8 cellular contexts compared by ENCODE assay signal in genomic region chr7:1175967-1176851, GRCh38. TPM values are rescaled to one million over a fixed set of nuclear protein-coding genes. Genes with fewer than 3 reads are reported as not detected.
A peak's percentile ranks its signal among the peaks of the same experiment; 100 is the strongest.
DNase-seq lines count a peak whose midpoint lies in the region; ATAC-seq and TF ChIP-seq lines count a peak whose summit lies in the region.

No MANE protein-coding gene starts in this region.

- peaks cover 6% of the 10 kb centered on the region for H3K9me3 Mint-ChIP-seq in activated CD4-positive, alpha-beta memory T cell treated with anti-CD3 and anti-CD28 coated beads, Interleukin-2, amount 10 ng/mL, durations not matched to agents 7 days and 5 days
- H3K9me3 Mint-ChIP-seq in mesothelial cell of epicardium, result peaks cover 8% of the 10 kb centered on the region

- ATAC-seq in HG03097 (IDR thresholded peaks at IDR 0.05; ENCODE audit: low FRiP score, unreplicated experiment) (peak; percentile 66), HG03521 (IDR thresholded peaks at IDR 0.05; ENCODE audit: unreplicated experiment) (no peak)

- H3K36me3 Mint-ChIP-seq in activated CD4-positive, alpha-beta memory T cell treated with anti-CD3 and anti-CD28 coated beads, Interleukin-2, amount 10 ng/mL, durations not matched to agents 7 days and 5 days (ENCODE audit: low read depth), result no peaks in the 10 kb centered on the region
- H3K36me3 Mint-ChIP-seq in mesothelial cell of epicardium, result no peaks in the 10 kb centered on the region

- peaks cover 11% of the 10 kb centered on the region for H3K27me3 Mint-ChIP-seq in activated CD4-positive, alpha-beta memory T cell treated with anti-CD3 and anti-CD28 coated beads, Interleukin-2, amount 10 ng/mL, durations not matched to agents 7 days and 5 days
- peaks cover 12% of the 10 kb centered on the region for H3K27me3 Mint-ChIP-seq in mesothelial cell of epicardium (ENCODE audit: low read depth)

- peak; percentile 96 for TF ChIP-seq CTCF in mesothelial cell of epicardium (IDR thresholded peaks at IDR 0.05; ENCODE audit: unreplicated experiment)

- peak overlapping the region; percentile 78 for H3K27ac Mint-ChIP-seq in activated CD4-positive, alpha-beta memory T cell treated with anti-CD3 and anti-CD28 coated beads, Interleukin-2, amount 10 ng/mL, durations not matched to agents 7 days and 5 days
- H3K27ac Mint-ChIP-seq in mesothelial cell of epicardium, result no peak overlapping the region

- CTCF ChIA-PET in activated CD4-positive, alpha-beta memory T cell treated with anti-CD3 and anti-CD28 coated beads, Interleukin-2, amount 10 ng/mL, durations not matched to agents 7 days and 5 days (lab: Charles Lee), result interaction anchor here (0.8 to 5.5 kb wide), 19 partner anchors 7 to 345 kb away, joined by 3 to 55 read pairs (median 5); partner anchors contain the start of genes COX19, GPER1 and ZFAND2A

- DNase-seq in ELR (ENCODE audit: low read depth), result peak; percentile 84
- DNase-seq in NCI-H82 treated with DMSO at 0.1 percent for 48 hours (lab: John Stamatoyannopoulos, UW; ENCODE audit: unreplicated experiment), result peak; percentile 16
- peak; percentile 86 for DNase-seq in activated CD4-positive, alpha-beta memory T cell treated with anti-CD3 and anti-CD28 coated beads, Interleukin-2, amount 10 ng/mL, durations not matched to agents 7 days and 5 days
- DNase-seq in effector CD8-positive, alpha-beta T cell (lab: John Stamatoyannopoulos, UW), result peak; percentile 73
- peak; percentile 70 to 96 for DNase-seq in mesothelial cell of epicardium (ENCODE audit: low spot score in 2 of 2, unreplicated experiment in 2 of 2)
- DNase-seq in stimulated activated CD8-positive, alpha-beta memory T cell treated with anti-CD3 and anti-CD28 coated beads, Interleukin-15, amount 100 ng/mL, for 4 hours (ENCODE audit: low read depth in 2 of 2), result peak; percentile 34 to 46

- H3K4me1 Mint-ChIP-seq in activated CD4-positive, alpha-beta memory T cell treated with anti-CD3 and anti-CD28 coated beads, Interleukin-2, amount 10 ng/mL, durations not matched to agents 7 days and 5 days, result peaks cover 20% of the 10 kb centered on the region
- H3K4me1 Mint-ChIP-seq in mesothelial cell of epicardium, result no peaks in the 10 kb centered on the region

- peak overlapping the region; percentile 61 for H3K4me3 Mint-ChIP-seq in activated CD4-positive, alpha-beta memory T cell treated with anti-CD3 and anti-CD28 coated beads, Interleukin-2, amount 10 ng/mL, durations not matched to agents 7 days and 5 days
- peak overlapping the region; percentile 53 for H3K4me3 Mint-ChIP-seq in mesothelial cell of epicardium

- POLR2A ChIA-PET in activated CD4-positive, alpha-beta memory T cell treated with anti-CD3 and anti-CD28 coated beads, Interleukin-2, amount 10 ng/mL, durations not matched to agents 7 days and 5 days (lab: Charles Lee), result interaction anchor here (0.7 to 2.8 kb wide), 8 partner anchors 14 to 183 kb away, joined by 3 to 27 read pairs (median 4); partner anchors contain the start of gene ZFAND2A

RNA-seq across cellular contexts. Expression of gene ZFAND2A, which starts 16.2 kb away (rescaled TPM):
- total RNA-seq in activated CD4-positive, alpha-beta memory T cell treated with anti-CD3 and anti-CD28 coated beads, Interleukin-2, amount 10 ng/mL, durations not matched to agents 7 days and 5 days, result 10 to 100 TPM; 29.4 to 34.6 TPM
- 15.3 to 16.3 TPM (median 15.6 TPM) in 3 replicates for total RNA-seq in mesothelial cell of epicardium

RNA-seq across cellular contexts. Expression of gene UNCX, which starts 56.5 kb away (rescaled TPM):
- total RNA-seq in activated CD4-positive, alpha-beta memory T cell treated with anti-CD3 and anti-CD28 coated beads, Interleukin-2, amount 10 ng/mL, durations not matched to agents 7 days and 5 days, result not detected
- total RNA-seq in mesothelial cell of epicardium, result not detected in 3 replicates

Comparison
In these comparisons a context has a peak if more than half of its experiments do, and no peak if none do; other contexts are left out.
1. DNase-seq: peak in every context shown above with its lines; median percentile 86 in activated CD4-positive, alpha-beta memory T cell treated with anti-CD3 and anti-CD28 coated beads, Interleukin-2, amount 10 ng/mL, durations not matched to agents 7 days and 5 days; 84 in ELR; 83 in mesothelial cell of epicardium; 73 in effector CD8-positive, alpha-beta T cell; 40 in stimulated activated CD8-positive, alpha-beta memory T cell treated with anti-CD3 and anti-CD28 coated beads, Interleukin-15, amount 100 ng/mL, for 4 hours; 16 in NCI-H82 treated with DMSO at 0.1 percent for 48 hours.